16 cellular contexts compared by ENCODE assay signal in the genomic region with DNA sequence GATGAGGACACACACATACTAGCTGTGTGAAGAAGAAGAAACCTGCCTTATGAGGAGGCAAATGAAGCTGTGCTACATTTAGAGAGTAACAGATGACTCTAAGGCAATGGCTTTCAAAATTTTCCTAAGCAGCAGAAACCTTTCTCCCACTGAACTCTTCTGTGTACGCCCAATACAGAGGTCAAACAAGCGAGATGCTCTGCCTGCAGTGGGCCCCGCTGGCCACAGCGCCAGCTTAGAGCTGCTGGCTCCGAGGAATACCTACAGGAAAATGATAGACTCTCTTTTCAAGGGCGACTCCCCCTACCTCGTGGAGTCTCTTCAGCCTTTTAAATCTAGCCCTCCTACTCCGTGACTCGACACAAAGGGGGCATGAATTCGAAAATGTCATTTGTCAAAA. TPM values are rescaled to one million over a fixed set of nuclear protein-coding genes. Genes with fewer than 3 reads are reported as not detected.
DNase-seq lines count a peak whose midpoint lies in the region; ATAC-seq and TF ChIP-seq lines count a peak whose summit lies in the region.
"Had no signal": no experiment of that assay in that cellular context is flagged by ENCODE, and none has a peak within 500 bp of the region (broad histone marks: within the 10 kb centered on the region; RNA-seq: fewer than 3 reads in every experiment).

No MANE protein-coding gene starts in this region.

- POLR2A ChIA-PET in CD8-positive, alpha-beta memory T cell (lab: Charles Lee), result no interaction called here
- POLR2A ChIA-PET in PC-3 (lab: Charles Lee; ENCODE audit: unreplicated experiment), result no interaction called here

- H3F3A ChIP-seq in PC-3 (ENCODE audit: low read length, unreplicated experiment), result peaks cover 5% of the 10 kb centered on the region

- H3K9me3 ChIP-seq in CD8-positive, alpha-beta memory T cell (ENCODE audit: low read length), result no peaks in the 10 kb centered on the region
- no peaks in the 10 kb centered on the region for H3K9me3 ChIP-seq in PC-3 (ENCODE audit: low read length)
- H3K9me3 ChIP-seq: body of pancreas, prostate gland had no signal

- peaks cover 0 to 75% (median 16%) of the 10 kb centered on the region in 3 donors for H3K36me3 Mint-ChIP-seq in CD8-positive, alpha-beta memory T cell
- H3K36me3 Mint-ChIP-seq in nephron progenitor cell (ENCODE audit: low read depth), result peaks cover 68% of the 10 kb centered on the region

- DNase-seq in CD8-positive, alpha-beta memory T cell, result no peak
- DNase-seq in PC-3 (no peak), epithelial cell of prostate (ENCODE audit: low read depth, low spot score) (no peak), nephron progenitor cell (no peak), DMS53 treated with DMSO at 0.1 percent for 48 hours (lab: John Stamatoyannopoulos, UW; ENCODE audit: unreplicated experiment) (no peak), retina (no peak)
- DNase-seq: AML-193; body of pancreas; DMS79; GOT3; stimulated activated CD4-positive, alpha-beta T cell treated with anti-CD3 and anti-CD28 coated beads, Interleukin-4, amount 100 ng/mL, for 1 hour had no signal

- H3K27ac ChIP-seq in CD8-positive, alpha-beta memory T cell (ENCODE audit: low read depth, low read length), result no peak overlapping the region
- no peak overlapping the region for H3K27ac ChIP-seq in PC-3 (ENCODE audit: low read length)
- peak overlapping the region; percentile 62 for H3K27ac ChIP-seq in epithelial cell of prostate
- H3K27ac ChIP-seq: body of pancreas had no signal

- H3K9me2 ChIP-seq in PC-3 (replicated peaks; ENCODE audit: low read length), result no peaks in the 10 kb centered on the region

- H3K27ac Mint-ChIP-seq in CD8-positive, alpha-beta memory T cell, result peak overlapping the region in 5 of 8 donors; percentile 10 to 56 (median 26)
- peak overlapping the region; percentile 15 for H3K27ac Mint-ChIP-seq in nephron progenitor cell
- H3K27ac Mint-ChIP-seq: activated T-helper 1 cell treated with anti-CD3 and anti-CD28 coated beads, Interleukin-12 subunit alpha, Interleukin-12 subunit beta, Interleukin-2, Interleukin-4 antibody, amounts not matched to agents 30 ng/mL and 10 ng/mL and 1 ng/mL, durations not matched to agents 14 hours and 24 hours and 36 hours; stimulated activated memory B cell treated with anti-CD40 and anti-IgM and Interleukin-4, amounts not matched to agents 10 μg/mL and 1 μg/mL and 100 μg/mL, for 72 hours had no signal

- no peak overlapping the region for H3K4me2 ChIP-seq in PC-3 (ENCODE audit: low read length)

- no peaks in the 10 kb centered on the region for H3K27me3 ChIP-seq in CD8-positive, alpha-beta memory T cell (ENCODE audit: insufficient read depth, low read length, poor library complexity, severe bottlenecking)
- no peaks in the 10 kb centered on the region for H3K27me3 ChIP-seq in PC-3 (ENCODE audit: low read length)
- H3K27me3 ChIP-seq: body of pancreas had no signal

- H3K4me1 ChIP-seq in CD8-positive, alpha-beta memory T cell (ENCODE audit: insufficient read depth, low read length), result peaks cover 25% of the 10 kb centered on the region
- peaks cover 50% of the 10 kb centered on the region for H3K4me1 ChIP-seq in PC-3 (ENCODE audit: insufficient read depth, low read length)
- H3K4me1 ChIP-seq: prostate gland had no signal

- peaks cover 75 to 96% (median 95%) of the 10 kb centered on the region in 3 donors for H3K4me1 Mint-ChIP-seq in CD8-positive, alpha-beta memory T cell
- peaks cover 24% of the 10 kb centered on the region for H3K4me1 Mint-ChIP-seq in nephron progenitor cell

- H3K36me3 ChIP-seq in CD8-positive, alpha-beta memory T cell (ENCODE audit: insufficient read depth, low read length), result peaks cover 27% of the 10 kb centered on the region
- peaks cover 20% of the 10 kb centered on the region; the same call in 1 of the 2 replicates for H3K36me3 ChIP-seq in PC-3 (ENCODE audit: low read depth, low read length)
- H3K36me3 ChIP-seq: prostate gland had no signal

- no peak overlapping the region for H2AFZ ChIP-seq in PC-3 (ENCODE audit: low read length)

- no peaks in the 10 kb centered on the region for H3K27me3 Mint-ChIP-seq in CD8-positive, alpha-beta memory T cell
- H3K27me3 Mint-ChIP-seq in nephron progenitor cell (ENCODE audit: low read depth, poor library complexity), result no peaks in the 10 kb centered on the region
- H3K27me3 Mint-ChIP-seq: stimulated activated memory B cell treated with anti-CD40 and anti-IgM and Interleukin-4, amounts not matched to agents 10 μg/mL and 1 μg/mL and 100 μg/mL, for 72 hours had no signal

- H3K4me3 Mint-ChIP-seq in CD8-positive, alpha-beta memory T cell, result no peak overlapping the region
- H3K4me3 Mint-ChIP-seq in nephron progenitor cell, result no peak overlapping the region
- H3K4me3 Mint-ChIP-seq: activated T-helper 1 cell treated with anti-CD3 and anti-CD28 coated beads, Interleukin-12 subunit alpha, Interleukin-12 subunit beta, Interleukin-2, Interleukin-4 antibody, amounts not matched to agents 30 ng/mL and 10 ng/mL and 1 ng/mL, durations not matched to agents 14 hours and 24 hours and 36 hours; stimulated activated memory B cell treated with anti-CD40 and anti-IgM and Interleukin-4, amounts not matched to agents 10 μg/mL and 1 μg/mL and 100 μg/mL, for 72 hours had no signal

- TF ChIP-seq CTCF in PC-3 (conservative IDR thresholded peaks at IDR 0.05; ENCODE audit: low read depth, low read length), result no peak
- no peak for TF ChIP-seq CTCF in nephron progenitor cell (IDR thresholded peaks at IDR 0.05)

- H4K20me1 ChIP-seq in PC-3 (ENCODE audit: low read length), result peaks cover 24% of the 10 kb centered on the region

- CTCF ChIA-PET in CD8-positive, alpha-beta memory T cell (lab: Charles Lee), result no interaction called here
- CTCF ChIA-PET in PC-3 (lab: Charles Lee), result no interaction called here

- peaks cover 87% of the 10 kb centered on the region for H3K79me2 ChIP-seq in PC-3 (ENCODE audit: low read length)

- TSS peak; percentile 15 for BruUV-seq in PC-3 (replicated peaks; lab: Mats Ljungman, UMichigan)

- no peak for ATAC-seq in PC-3
- ATAC-seq in GM18909 (IDR thresholded peaks at IDR 0.05; ENCODE audit: poor library complexity, unreplicated experiment), result no peak
- ATAC-seq in HG02981 (IDR thresholded peaks at IDR 0.05; ENCODE audit: unreplicated experiment), result no peak
- ATAC-seq: body of pancreas; stimulated activated memory B cell treated with anti-CD40 and anti-IgM and Interleukin-4, amounts not matched to agents 10 μg/mL and 1 μg/mL and 100 μg/mL, for 72 hours had no signal

- intact Hi-C loops in PC-3 (cut with micrococcal nuclease), result no loop called here

- H3K9ac ChIP-seq in PC-3 (ENCODE audit: low read length), result no peak overlapping the region

- H3K4me3 ChIP-seq in CD8-positive, alpha-beta memory T cell (ENCODE audit: low read length), result no peak overlapping the region
- no peak overlapping the region for H3K4me3 ChIP-seq in PC-3 (ENCODE audit: low read length)
- H3K4me3 ChIP-seq: body of pancreas, prostate gland had no signal

- H3K9me3 Mint-ChIP-seq in CD8-positive, alpha-beta memory T cell, result no peaks in the 10 kb centered on the region
- no peaks in the 10 kb centered on the region for H3K9me3 Mint-ChIP-seq in nephron progenitor cell
- H3K9me3 Mint-ChIP-seq: activated T-helper 1 cell treated with anti-CD3 and anti-CD28 coated beads, Interleukin-12 subunit alpha, Interleukin-12 subunit beta, Interleukin-2, Interleukin-4 antibody, amounts not matched to agents 30 ng/mL and 10 ng/mL and 1 ng/mL, durations not matched to agents 14 hours and 24 hours and 36 hours; stimulated activated memory B cell treated with anti-CD40 and anti-IgM and Interleukin-4, amounts not matched to agents 10 μg/mL and 1 μg/mL and 100 μg/mL, for 72 hours had no signal

RNA-seq across cellular contexts. Expression of a gene that starts 39.2 kb away (rescaled TPM):
- 10 to 100 TPM; 59.0 to 60.1 TPM for total RNA-seq in CD8-positive, alpha-beta memory T cell
- 48.2 TPM for polyA plus RNA-seq in CD8-positive, alpha-beta memory T cell
- total RNA-seq in PC-3 (2014; rRNA removed), result 33.9 and 38.0 TPM in 2 replicates
